Comparison of ENCODE assay signal across 8 cellular contexts in the genomic region with DNA sequence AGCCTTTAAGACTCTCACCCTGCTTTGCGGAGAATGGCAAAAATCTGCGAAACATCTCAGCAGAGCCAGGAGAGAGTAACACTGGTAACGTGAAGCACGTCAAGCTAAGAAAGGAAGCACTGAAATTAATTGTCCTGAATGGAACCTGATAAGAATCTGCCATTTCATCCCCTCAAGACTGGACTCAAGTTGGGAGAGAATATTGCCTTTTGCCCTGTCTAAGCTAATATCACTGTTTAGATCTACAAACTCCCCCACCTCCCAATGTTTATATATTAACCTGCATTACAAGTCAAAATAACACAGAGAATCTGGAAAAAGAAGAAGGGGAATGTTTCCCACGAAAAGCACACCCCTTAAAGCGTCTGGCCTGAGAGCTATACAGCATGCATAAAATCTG. TPM values are rescaled to one million over a fixed set of nuclear protein-coding genes. Genes with fewer than 3 reads are reported as not detected.
DNase-seq lines count a peak whose midpoint lies in the region; ATAC-seq and TF ChIP-seq lines count a peak whose summit lies in the region.

No MANE protein-coding gene starts in this region.

- H3K4me3 ChIP-seq in BLaER1 treated with 17β-estradiol and CSF1 and Interleukin-3, amounts not matched to agents 10 nM and 100 nM = peak overlapping the region; percentile 71 to 96 (median 90)
- peak overlapping the region; percentile 71 for H3K4me3 ChIP-seq in NB4 (ENCODE audit: low read depth, low read length)
- H3K4me3 ChIP-seq in neural progenitor cell = peak overlapping the region; percentile 75

- H3K27ac ChIP-seq in BLaER1 treated with 17β-estradiol and CSF1 and Interleukin-3, amounts not matched to agents 10 nM and 100 nM = peak overlapping the region in 6 of 11 experiments; percentile 79 to 91 (median 82); a peak in 8 of 22 replicates
- H3K27ac ChIP-seq in neural progenitor cell = no peak overlapping the region

- H3K4me2 ChIP-seq in BLaER1 treated with 17β-estradiol and CSF1 and Interleukin-3, amounts not matched to agents 10 nM and 100 nM = peak overlapping the region; percentile 77 to 96 (median 92)
- peak overlapping the region; percentile 93 for H3K4me2 ChIP-seq in neural progenitor cell

- peaks cover 43% of the 10 kb centered on the region for H3F3A ChIP-seq in neural progenitor cell (ENCODE audit: low read depth)

- intact Hi-C loops in dendritic cell treated with granulocyte-macrophage colony-stimulating factor and Interleukin-4, amounts not matched to agents 40 ng/mL and 50 ng/mL, for 4 days (cut with micrococcal nuclease) = loop anchor here (1.0 to 10.0 kb wide), 2 partner anchors 147 to 154 kb away; no protein-coding TSS in a partner anchor

- H3K9me3 ChIP-seq in BLaER1 treated with 17β-estradiol and CSF1 and Interleukin-3, amounts not matched to agents 10 nM and 100 nM (replicated peaks in 1 of 11) = no peaks in the 10 kb centered on the region
- H3K9me3 ChIP-seq in neural progenitor cell (ENCODE audit: low read depth) = no peaks in the 10 kb centered on the region

- H3K9ac ChIP-seq in BLaER1 treated with 17β-estradiol and CSF1 and Interleukin-3, amounts not matched to agents 10 nM and 100 nM = peak overlapping the region; percentile 84 to 90 (median 87); a peak in 21 of 22 replicates
- no peak overlapping the region for H3K9ac ChIP-seq in neural progenitor cell

- H3K4me1 ChIP-seq in BLaER1 treated with 17β-estradiol and CSF1 and Interleukin-3, amounts not matched to agents 10 nM and 100 nM = peaks cover 31 to 44% (median 38%) of the 10 kb centered on the region in 10 experiments
- peaks cover 26% of the 10 kb centered on the region for H3K4me1 ChIP-seq in neural progenitor cell

- H3K27me3 ChIP-seq in BLaER1 treated with 17β-estradiol and CSF1 and Interleukin-3, amounts not matched to agents 10 nM and 100 nM = no peaks in the 10 kb centered on the region
- no peaks in the 10 kb centered on the region for H3K27me3 ChIP-seq in neural progenitor cell

- H3K4me3 Mint-ChIP-seq in dendritic cell treated with granulocyte-macrophage colony-stimulating factor and Interleukin-4, amounts not matched to agents 40 ng/mL and 50 ng/mL, for 4 days = peak overlapping the region; percentile 82
- peak overlapping the region; percentile 92 for H3K4me3 Mint-ChIP-seq in neural progenitor cell

- DNase-seq in NB4 (ENCODE audit: low read depth) (peak; percentile 15), neural progenitor cell (ENCODE audit: low spot score) (no peak), germinal center (ENCODE audit: low spot score) (no peak), COLO829 (ENCODE audit: low spot score) (no peak)
- DNase-seq in activated CD4-positive, CD25-positive, alpha-beta regulatory T cell treated with anti-CD3 and anti-CD28 coated beads, Interleukin-2, amount 50 U/mL, for 72 hours = no peak

- no peaks in the 10 kb centered on the region for H3K27me3 Mint-ChIP-seq in dendritic cell treated with granulocyte-macrophage colony-stimulating factor and Interleukin-4, amounts not matched to agents 40 ng/mL and 50 ng/mL, for 4 days
- peaks cover under 1% of the 10 kb centered on the region for H3K27me3 Mint-ChIP-seq in neural progenitor cell (ENCODE audit: insufficient read depth, low read depth)

- no peaks in the 10 kb centered on the region for H3K36me3 ChIP-seq in BLaER1 treated with 17β-estradiol and CSF1 and Interleukin-3, amounts not matched to agents 10 nM and 100 nM
- H3K36me3 ChIP-seq in neural progenitor cell = no peaks in the 10 kb centered on the region

- H3K36me3 Mint-ChIP-seq in dendritic cell treated with granulocyte-macrophage colony-stimulating factor and Interleukin-4, amounts not matched to agents 40 ng/mL and 50 ng/mL, for 4 days (ENCODE audit: low read depth) = peaks cover 7% of the 10 kb centered on the region
- no peaks in the 10 kb centered on the region for H3K36me3 Mint-ChIP-seq in neural progenitor cell

- H3K79me2 ChIP-seq in neural progenitor cell (ENCODE audit: low read depth) = peaks cover 27% of the 10 kb centered on the region

- peak overlapping the region; percentile 22 for H3K27ac Mint-ChIP-seq in dendritic cell treated with granulocyte-macrophage colony-stimulating factor and Interleukin-4, amounts not matched to agents 40 ng/mL and 50 ng/mL, for 4 days
- H3K27ac Mint-ChIP-seq in neural progenitor cell = no peak overlapping the region

- H2AFZ ChIP-seq in neural progenitor cell (replicated peaks) = peak overlapping the region; percentile 94

- H3K4me1 Mint-ChIP-seq in dendritic cell treated with granulocyte-macrophage colony-stimulating factor and Interleukin-4, amounts not matched to agents 40 ng/mL and 50 ng/mL, for 4 days (ENCODE audit: low read depth) = peaks cover 25% of the 10 kb centered on the region
- H3K4me1 Mint-ChIP-seq in neural progenitor cell = peaks cover 29% of the 10 kb centered on the region

- no peak for ATAC-seq in activated CD4-positive, CD25-positive, alpha-beta regulatory T cell treated with anti-CD3 and anti-CD28 coated beads, Interleukin-2, amount 50 U/mL, for 24 hours

- no peak for TF ChIP-seq POLR2A in NB4 (IDR thresholded peaks at IDR 0.05; ENCODE audit: extremely low read depth, insufficient read length)

- TF ChIP-seq CTCF in NB4 (IDR thresholded peaks at IDR 0.05; ENCODE audit: low read depth, low read length) (no peak), neural progenitor cell (IDR thresholded peaks at IDR 0.05) (no peak)

- peaks cover 0 to 28% (median 11%) of the 10 kb centered on the region in 11 experiments; a peak in 10 of 22 replicates for H4K20me1 ChIP-seq in BLaER1 treated with 17β-estradiol and CSF1 and Interleukin-3, amounts not matched to agents 10 nM and 100 nM
- peaks cover 26% of the 10 kb centered on the region for H4K20me1 ChIP-seq in neural progenitor cell (ENCODE audit: low read depth)

- no peaks in the 10 kb centered on the region for H3K9me3 Mint-ChIP-seq in dendritic cell treated with granulocyte-macrophage colony-stimulating factor and Interleukin-4, amounts not matched to agents 40 ng/mL and 50 ng/mL, for 4 days
- no peaks in the 10 kb centered on the region for H3K9me3 Mint-ChIP-seq in neural progenitor cell

RNA-seq across cellular contexts. Expression of a gene that starts 1.6 kb away (rescaled TPM):
- total RNA-seq in neural progenitor cell (ENCODE audit: low replicate concordance) = 11.4 and 21.6 TPM in 2 replicates

RNA-seq across cellular contexts. Expression of a gene that starts 26.6 kb away (rescaled TPM):
- not detected in 2 replicates for total RNA-seq in neural progenitor cell (ENCODE audit: low replicate concordance)
